Comparison of ENCODE assay signal across 13 cellular contexts in genomic region chr6:43778131-43778857, GRCh38.
"Had no signal": no experiment of that assay in that cellular context is flagged by ENCODE, and none has a peak within 500 bp of the region (broad histone marks: within the 10 kb centered on the region; RNA-seq: fewer than 3 reads in every experiment).

No MANE protein-coding gene starts in this region.

- DNase-seq: activated effector memory CD4-positive, alpha-beta T cell treated with Interleukin-2 at 50 U/mL for 16 hours; activated T-cell treated with anti-CD3 and anti-CD28 coated beads, Interleukin-2, amount 50 U/mL, for 1 hour; amniotic stem cell; brain microvascular endothelial cell; esophagus squamous epithelium; foreskin fibroblast; head of caudate nucleus; left lung; nephron progenitor cell; stomach; T-helper 2 cell had no signal

- ATAC-seq: left lung had no signal

- H3K4me3 ChIP-seq: esophagus squamous epithelium, left lung, skin epidermis had no signal

- H3K9me3 Mint-ChIP-seq: activated naive CD4-positive, alpha-beta T cell treated with anti-CD3 and anti-CD28 coated beads, Interleukin-2, amount 50 U/mL, for 24 hours; nephron progenitor cell had no signal

- H3K9me3 ChIP-seq: esophagus squamous epithelium, left lung, stomach had no signal

- H3K4me3 Mint-ChIP-seq: activated naive CD4-positive, alpha-beta T cell treated with anti-CD3 and anti-CD28 coated beads, Interleukin-2, amount 50 U/mL, for 24 hours; nephron progenitor cell had no signal

- H3K27ac Mint-ChIP-seq: activated naive CD4-positive, alpha-beta T cell treated with anti-CD3 and anti-CD28 coated beads, Interleukin-2, amount 50 U/mL, for 24 hours; nephron progenitor cell had no signal

- H3K27ac ChIP-seq: brain microvascular endothelial cell, esophagus squamous epithelium, left lung, skin epidermis had no signal

- H3K27me3 ChIP-seq: brain microvascular endothelial cell, esophagus squamous epithelium, left lung, stomach had no signal
